Comparison of ENCODE assay signal across 8 cellular contexts in the genomic region with DNA sequence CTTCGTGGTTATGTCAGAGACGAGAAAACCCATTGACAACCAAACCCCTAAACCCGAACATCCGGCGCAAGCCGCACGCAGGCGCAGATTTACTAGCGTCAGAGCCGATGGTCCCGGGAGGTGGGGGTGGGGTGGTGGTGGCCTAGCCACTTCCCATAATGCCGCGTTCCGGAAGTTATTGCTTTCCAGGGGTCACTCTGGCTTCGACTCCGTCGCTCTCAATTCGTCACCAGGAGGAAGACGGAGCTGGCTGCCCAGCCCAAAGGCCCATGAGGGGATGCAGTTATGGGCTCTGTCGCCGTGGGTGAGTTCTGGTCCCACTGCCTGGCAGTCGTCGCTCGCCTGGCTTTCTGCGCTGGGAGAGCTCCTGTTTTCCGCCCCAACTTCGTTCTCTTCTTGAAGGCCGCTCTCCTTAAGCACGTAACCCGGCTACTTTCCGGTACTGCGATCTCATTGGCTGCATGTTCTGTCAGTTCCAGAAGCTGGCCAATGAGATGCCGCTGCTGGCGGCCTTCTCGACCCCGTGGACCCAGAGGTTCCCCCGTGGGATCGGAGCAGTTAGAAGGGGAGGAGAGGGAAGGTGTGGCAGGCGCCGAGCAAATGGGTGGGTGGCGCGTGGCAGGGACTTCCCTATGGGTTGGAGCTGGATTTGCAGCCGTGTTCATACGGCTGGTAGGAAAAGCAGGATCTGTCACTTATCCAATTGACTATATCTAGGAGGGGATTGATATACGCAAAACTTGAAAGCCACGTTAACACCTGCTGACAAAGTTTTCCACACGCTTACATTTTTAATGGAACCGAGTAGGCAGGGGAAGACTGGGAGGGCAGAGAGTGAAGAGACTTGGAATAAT. TPM values are rescaled to one million over a fixed set of nuclear protein-coding genes. Genes with fewer than 3 reads are reported as not detected.
A peak's percentile ranks its signal among the peaks of the same experiment; 100 is the strongest.
DNase-seq lines count a peak whose midpoint lies in the region; ATAC-seq and TF ChIP-seq lines count a peak whose summit lies in the region.

A gene (plus strand): TSS at position 195 of the 854 bp plus-strand sequence. CDS start 3,246 bp downstream, outside the sequence.

- H3K9me3 ChIP-seq in Peyer's patch (no peaks in the 10 kb centered on the region), muscle layer of colon (ENCODE audit: low read length) (no peaks in the 10 kb centered on the region)

- H3K27me3 ChIP-seq in KMS-11 (ENCODE audit: insufficient read depth, low read depth) (no peaks in the 10 kb centered on the region), Peyer's patch (no peaks in the 10 kb centered on the region), muscle layer of colon (ENCODE audit: control insufficient read depth in 1 of 2, insufficient read depth in 2 of 2, low read length in 2 of 2) (no peaks in the 10 kb centered on the region)

- TF ChIP-seq POLR2A in Peyer's patch (IDR thresholded peaks at IDR 0.05), result peak; percentile 40 to 71

- H3K27ac ChIP-seq in KMS-11 (peak within 1 kb of the TSS; percentile 86), Peyer's patch (peak within 1 kb of the TSS; percentile 91 to 100 (median 98)), muscle layer of colon (ENCODE audit: low read depth, low read length) (peak within 1 kb of the TSS; percentile 91)

- H3K4me1 ChIP-seq in KMS-11 (ENCODE audit: low read depth, poor library complexity, severe bottlenecking) (peaks cover 21% of the 10 kb centered on the region), Peyer's patch (peaks cover 0 to 11% (median 0%) of the 10 kb centered on the region in 4 donors), muscle layer of colon (ENCODE audit: insufficient read depth, low read length) (peaks cover 12% of the 10 kb centered on the region)

- ATAC-seq in GM21737 (IDR thresholded peaks at IDR 0.05; ENCODE audit: unreplicated experiment) (peak; percentile 97), esophagus mucosa (peak; percentile 96)

- peak within 1 kb of the TSS; percentile 79 for H2AFZ ChIP-seq in KMS-11 (ENCODE audit: low read depth)

- DNase-seq in DMS53 treated with DMSO at 0.1 percent for 48 hours (lab: John Stamatoyannopoulos, UW; ENCODE audit: unreplicated experiment) (peak; percentile 78), Peyer's patch (peak; percentile 93 to 98 (median 97))
- DNase-seq in activated T-cell treated with anti-CD3 and anti-CD28 coated beads, Interleukin-2, amount 50 U/mL, for 48 hours, result peak; percentile 97 to 98
- peak; percentile 87 for DNase-seq in stimulated activated CD8-positive, alpha-beta memory T cell treated with anti-CD3 and anti-CD28 coated beads, Interleukin-7, amount 100 ng/mL, for 24 hours (ENCODE audit: low read depth)

- H3K4me2 ChIP-seq in KMS-11, result peak within 1 kb of the TSS; percentile 86

- no peaks in the 10 kb centered on the region; the same call in 1 of the 2 replicates for H4K20me1 ChIP-seq in KMS-11 (ENCODE audit: insufficient read depth)

- H3K4me3 ChIP-seq in KMS-11 (IDR thresholded peaks at IDR 0.05; ENCODE audit: insufficient read depth, low read depth, low read length) (no peak within 1 kb of the TSS), Peyer's patch (peak within 1 kb of the TSS; percentile 62 to 82 (median 80)), muscle layer of colon (ENCODE audit: low read depth in 1 of 2, low read length in 2 of 2) (peak within 1 kb of the TSS; percentile 53 to 90)

- H3K9ac ChIP-seq in KMS-11, result peak within 1 kb of the TSS; percentile 75
- peak within 1 kb of the TSS; percentile 96 for H3K9ac ChIP-seq in muscle layer of colon (ENCODE audit: low read length)

- TF ChIP-seq CTCF in KMS-11 (conservative IDR thresholded peaks at IDR 0.05; ENCODE audit: low read depth, low read length), result no peak
- peak in 3 of 6 experiments; percentile 43 to 44 (median 44) for TF ChIP-seq CTCF in Peyer's patch (IDR thresholded peaks at IDR 0.05)

- H3K36me3 ChIP-seq in KMS-11 (ENCODE audit: insufficient read depth) (no peaks in the 10 kb centered on the region), Peyer's patch (peaks cover 0 to 15% (median 0%) of the 10 kb centered on the region in 3 donors), muscle layer of colon (ENCODE audit: insufficient read depth, low read length) (no peaks in the 10 kb centered on the region)

- peaks cover 43% of the 10 kb centered on the region for H3K79me2 ChIP-seq in KMS-11 (ENCODE audit: insufficient read depth, low read depth)

RNA-seq across cellular contexts. Expression of the gene that starts here (rescaled TPM):
- total RNA-seq in Peyer's patch (10 to 100 TPM; 28.3 to 49.5 (median 38.3) TPM), esophagus mucosa (21.7 TPM)
